1 cellular context compared by ENCODE assay signal in genomic region chr14:22829661-22830328, GRCh38.
TF ChIP-seq lines count a peak whose summit lies in the region.

MRPL52 (plus strand) TSS chr14:22829887; CDS start chr14:22829913, 26 bp downstream.

TF ChIP-seq in HepG2, 621 proteins besides CTCF, POLR2A, EP300 and RAD21 (continued from another document and continues in another):
- no peak; the same call in 1 of the 2 replicates for TF ChIP-seq HNF4G (IDR thresholded peaks at IDR 0.05; ENCODE audit: borderline replicate concordance, low read depth, low read length)
- TF ChIP-seq HNF4G (CRISPR knock-in tag; IDR thresholded peaks at IDR 0.05; ENCODE audit: borderline replicate concordance, low read depth), result peak; percentile 73
- TF ChIP-seq ZBTB4 (CRISPR knock-in tag; IDR thresholded peaks at IDR 0.05; ENCODE audit: borderline replicate concordance), result 0 out of 2 replicates have a peak, but pooled peaks have one; percentile 51
- TF ChIP-seq IKZF1 (IDR thresholded peaks at IDR 0.05), result no peak
- TF ChIP-seq SSRP1 (CRISPR knock-in tag; IDR thresholded peaks at IDR 0.05), result peak; percentile 88; the same call in 1 of the 2 replicates
- TF ChIP-seq ZNF569 (CRISPR knock-in tag; IDR thresholded peaks at IDR 0.05; ENCODE audit: borderline replicate concordance), result peak; percentile 94; the same call in 1 of the 2 replicates
- TF ChIP-seq ZNF232 (CRISPR knock-in tag; IDR thresholded peaks at IDR 0.05; ENCODE audit: borderline replicate concordance), result peak; percentile 92; the same call in 1 of the 2 replicates
- TF ChIP-seq ZNF740 (CRISPR knock-in tag; IDR thresholded peaks at IDR 0.05), result no peak
- peak; percentile 80; the same call in 1 of the 2 replicates for TF ChIP-seq ZNF607 (CRISPR knock-in tag; IDR thresholded peaks at IDR 0.05; ENCODE audit: borderline replicate concordance)
- TF ChIP-seq NFYC (CRISPR knock-in tag; IDR thresholded peaks at IDR 0.05), result no peak
- peak; percentile 77; the same call in 1 of the 2 replicates for TF ChIP-seq ZNF570 (CRISPR knock-in tag; IDR thresholded peaks at IDR 0.05; ENCODE audit: borderline replicate concordance)
- TF ChIP-seq HMG20A (CRISPR knock-in tag; IDR thresholded peaks at IDR 0.05; ENCODE audit: borderline replicate concordance), result no peak
- 0 out of 2 replicates have a peak, but pooled peaks have one; percentile 28 for TF ChIP-seq SPEN (CRISPR knock-in tag; IDR thresholded peaks at IDR 0.05; ENCODE audit: low read depth)
- peak; percentile 38; the same call in 1 of the 2 replicates for TF ChIP-seq ZNF747 (CRISPR knock-in tag; IDR thresholded peaks at IDR 0.05; ENCODE audit: borderline replicate concordance)
- no peak for TF ChIP-seq ATF3 (CRISPR knock-in tag; IDR thresholded peaks at IDR 0.05)
- TF ChIP-seq RFX3 (CRISPR knock-in tag; IDR thresholded peaks at IDR 0.05), result no peak; the same call in 1 of the 2 replicates
- TF ChIP-seq CBX1 (IDR thresholded peaks at IDR 0.05; ENCODE audit: low read depth), result peak; percentile 96
- peak; percentile 59; the same call in 1 of the 2 replicates for TF ChIP-seq PHF21A (CRISPR knock-in tag; IDR thresholded peaks at IDR 0.05)
- no peak for TF ChIP-seq KDM3A (CRISPR knock-in tag; IDR thresholded peaks at IDR 0.05; ENCODE audit: low read depth)
- TF ChIP-seq GPBP1L1 (CRISPR knock-in tag; IDR thresholded peaks at IDR 0.05), result no peak
- TF ChIP-seq HNRNPK (IDR thresholded peaks at IDR 0.05; ENCODE audit: low read depth, low read length, poor library complexity, severe bottlenecking), result no peak
- TF ChIP-seq CCAR2 (optimal IDR thresholded peaks at IDR 0.05; ENCODE audit: low read depth, low read length), result no peak
- peak; percentile 92; the same call in 1 of the 2 replicates for TF ChIP-seq ARNT2 (CRISPR knock-in tag; IDR thresholded peaks at IDR 0.05; ENCODE audit: low read depth)
- TF ChIP-seq HNRNPLL (IDR thresholded peaks at IDR 0.05; ENCODE audit: low read depth, low read length, poor library complexity, severe bottlenecking), result peak; percentile 70
- no peak for TF ChIP-seq ZUFSP (CRISPR knock-in tag; IDR thresholded peaks at IDR 0.05; ENCODE audit: borderline replicate concordance)
- no peak; the same call in 1 of the 2 replicates for TF ChIP-seq ISL2 (CRISPR knock-in tag; IDR thresholded peaks at IDR 0.05)
- TF ChIP-seq SP1 (IDR thresholded peaks at IDR 0.05), result no peak
- peak; percentile 95 for TF ChIP-seq SP1 (CRISPR knock-in tag; IDR thresholded peaks at IDR 0.05)
- TF ChIP-seq CEBPG (CRISPR knock-in tag; IDR thresholded peaks at IDR 0.05), result no peak; the same call in 1 of the 2 replicates
- TF ChIP-seq PCBP2 (optimal IDR thresholded peaks at IDR 0.05; ENCODE audit: low read depth, low read length, poor library complexity, severe bottlenecking), result no peak
- peak; percentile 66; the same call in 1 of the 2 replicates for TF ChIP-seq NFKBIZ (CRISPR knock-in tag; IDR thresholded peaks at IDR 0.05)
- TF ChIP-seq ZNF598 (CRISPR knock-in tag; IDR thresholded peaks at IDR 0.05; ENCODE audit: borderline replicate concordance), result peak; percentile 89
- no peak for TF ChIP-seq MAFG (CRISPR knock-in tag; IDR thresholded peaks at IDR 0.05)
- no peak for TF ChIP-seq TEAD2 (CRISPR knock-in tag; IDR thresholded peaks at IDR 0.05)
- peak; percentile 98; the same call in 1 of the 2 replicates for TF ChIP-seq ZNF83 (CRISPR knock-in tag; IDR thresholded peaks at IDR 0.05; ENCODE audit: borderline replicate concordance)
- TF ChIP-seq ZNF780A (CRISPR knock-in tag; IDR thresholded peaks at IDR 0.05), result no peak
- peak; percentile 59; the same call in 1 of the 2 replicates for TF ChIP-seq ZFP82 (CRISPR knock-in tag; IDR thresholded peaks at IDR 0.05; ENCODE audit: borderline replicate concordance)
- peak; percentile 88 for TF ChIP-seq ZNF317 (CRISPR knock-in tag; IDR thresholded peaks at IDR 0.05)
- TF ChIP-seq MXD1 (CRISPR knock-in tag; IDR thresholded peaks at IDR 0.05), result peak; percentile 89
- no peak for TF ChIP-seq ZFP37 (CRISPR knock-in tag; IDR thresholded peaks at IDR 0.05; ENCODE audit: borderline replicate concordance)
- TF ChIP-seq ZNF841 (CRISPR knock-in tag; IDR thresholded peaks at IDR 0.05; ENCODE audit: borderline replicate concordance), result no peak
- TF ChIP-seq ZSCAN30 (CRISPR knock-in tag; IDR thresholded peaks at IDR 0.05), result no peak
- TF ChIP-seq ZNF256 (CRISPR knock-in tag; conservative IDR thresholded peaks at IDR 0.05), result no peak; the same call in 1 of the 2 replicates
- TF ChIP-seq ELK4 (CRISPR knock-in tag; IDR thresholded peaks at IDR 0.05; ENCODE audit: borderline replicate concordance), result no peak; the same call in 1 of the 2 replicates
- TF ChIP-seq ZHX2 (IDR thresholded peaks at IDR 0.05; ENCODE audit: low read depth), result peak; percentile 95
- no peak for TF ChIP-seq ZHX2 (CRISPR knock-in tag; IDR thresholded peaks at IDR 0.05; ENCODE audit: borderline replicate concordance)
- no peak; the same call in 1 of the 2 replicates for TF ChIP-seq ZBTB25 (CRISPR knock-in tag; IDR thresholded peaks at IDR 0.05)
- no peak for TF ChIP-seq TCF7L2 (IDR thresholded peaks at IDR 0.05; ENCODE audit: low read depth, low read length)
- TF ChIP-seq E2F5 (CRISPR knock-in tag; conservative IDR thresholded peaks at IDR 0.05), result no peak
- TF ChIP-seq FIP1L1 (IDR thresholded peaks at IDR 0.05; ENCODE audit: borderline replicate concordance, insufficient read depth, low read depth, low read length), result peak; percentile 82; the same call in 1 of the 2 replicates
- TF ChIP-seq ZNF839 (CRISPR knock-in tag; IDR thresholded peaks at IDR 0.05; ENCODE audit: borderline replicate concordance), result peak; percentile 97
- TF ChIP-seq CBFB (CRISPR knock-in tag; IDR thresholded peaks at IDR 0.05), result peak; percentile 69; the same call in 1 of the 2 replicates
